ENCODE assay signal across 8 cellular contexts in the genomic region with DNA sequence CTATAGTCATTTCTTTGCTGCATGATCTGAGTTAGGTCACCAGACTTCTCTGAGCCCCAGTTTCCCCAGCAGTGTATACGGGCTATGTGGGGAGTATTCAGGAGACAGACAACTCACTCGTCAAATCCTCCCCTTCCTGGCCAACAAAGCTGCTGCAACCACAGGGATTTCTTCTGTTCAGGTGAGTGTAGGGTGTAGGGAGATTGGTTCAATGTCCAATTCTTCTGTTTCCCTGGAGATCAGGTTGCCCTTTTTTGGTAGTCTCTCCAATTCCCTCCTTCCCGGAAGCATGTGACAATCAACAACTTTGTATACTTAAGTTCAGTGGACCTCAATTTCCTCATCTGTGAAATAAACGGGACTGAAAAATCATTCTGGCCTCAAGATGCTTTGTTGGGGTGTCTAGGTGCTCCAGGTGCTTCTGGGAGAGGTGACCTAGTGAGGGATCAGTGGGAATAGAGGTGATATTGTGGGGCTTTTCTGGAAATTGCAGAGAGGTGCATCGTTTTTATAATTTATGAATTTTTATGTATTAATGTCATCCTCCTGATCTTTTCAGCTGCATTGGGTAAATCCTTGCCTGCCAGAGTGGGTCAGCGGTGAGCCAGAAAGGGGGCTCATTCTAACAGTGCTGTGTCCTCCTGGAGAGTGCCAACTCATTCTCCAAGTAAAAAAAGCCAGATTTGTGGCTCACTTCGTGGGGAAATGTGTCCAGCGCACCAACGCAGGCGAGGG. TPM values are rescaled to one million over a fixed set of nuclear protein-coding genes. Genes with fewer than 3 reads are reported as not detected.
A peak's percentile ranks its signal among the peaks of the same experiment; 100 is the strongest.
DNase-seq lines count a peak whose midpoint lies in the region; ATAC-seq, FAIRE-seq and TF ChIP-seq lines count a peak whose summit lies in the region.

No MANE protein-coding gene starts in this region.

- TF ChIP-seq EP300 in A549 (IDR thresholded peaks at IDR 0.05), result no peak

- H3K4me1 ChIP-seq in A549 (peaks cover 43% of the 10 kb centered on the region), ascending aorta (peaks cover 16 to 31% of the 10 kb centered on the region in 2 donors), lung (ENCODE audit: control insufficient read depth in 2 of 2, insufficient read depth in 2 of 2, low read length in 2 of 2) (peaks cover 7 to 9% of the 10 kb centered on the region in 2 donors), upper lobe of right lung (peaks cover 46% of the 10 kb centered on the region)

- POLR2A ChIA-PET in A549 (lab: Yijun Ruan, JAX), result interaction anchor here (0.6 to 2.9 kb wide), 15 partner anchors 10 to 255 kb away, joined by 3 to 35 read pairs (median 4); no protein-coding TSS in a partner anchor

- no peak for FAIRE-seq in A549 (lab: Jason Lieb, UNC)

- no peak for TF ChIP-seq POLR2A in A549 (IDR thresholded peaks at IDR 0.05; ENCODE audit: low read length)

- CTCF ChIA-PET in A549 (lab: Yijun Ruan, JAX), result interaction anchor here (0.9 to 13.6 kb wide), 6 partner anchors 18 to 61 kb away, joined by 3 to 123 read pairs (median 4); no protein-coding TSS in a partner anchor

- H3K27me3 ChIP-seq in ascending aorta (no peaks in the 10 kb centered on the region), lung (ENCODE audit: control insufficient read depth, insufficient read depth) (no peaks in the 10 kb centered on the region), upper lobe of right lung (no peaks in the 10 kb centered on the region)

- peak overlapping the region; percentile 93 for H3K4me2 ChIP-seq in A549

- TF ChIP-seq CTCF in A549 (IDR thresholded peaks at IDR 0.05) (no peak), HFF-Myc (IDR thresholded peaks at IDR 0.05; ENCODE audit: low read depth, low read length, missing control alignments) (no peak), ascending aorta (IDR thresholded peaks at IDR 0.05) (no peak), lung (IDR thresholded peaks at IDR 0.05; ENCODE audit: control extremely low read depth, extremely low read depth) (no peak), upper lobe of right lung (IDR thresholded peaks at IDR 0.05) (no peak)

- TF ChIP-seq RAD21 in A549 (conservative IDR thresholded peaks at IDR 0.05 in 1 of 2, IDR thresholded peaks at IDR 0.05 in 1 of 2), result no peak

- DNase-seq in A549 (ENCODE audit: low read depth in 1 of 2, low spot score in 1 of 2), result no peak
- DNase-seq in HFF-Myc (ENCODE audit: extremely low read depth, low read depth), result no peak
- no peak for DNase-seq in ascending aorta (ENCODE audit: low spot score in 2 of 2)
- DNase-seq in lung (ENCODE audit: low spot score), result no peak
- no peak for DNase-seq in upper lobe of right lung
- no peak for DNase-seq in DMS114 treated with DMSO at 0.1 percent for 48 hours (lab: John Stamatoyannopoulos, UW; ENCODE audit: unreplicated experiment)
- DNase-seq in activated CD4-positive, alpha-beta T cell treated with anti-CD3 and anti-CD28 coated beads for 48 hours, result no peak
- DNase-seq in NCI-H1105 (lab: John Stamatoyannopoulos, UW), result no peak

- peaks cover 12 to 14% of the 10 kb centered on the region in 2 donors for H3K36me3 ChIP-seq in ascending aorta
- H3K36me3 ChIP-seq in lung (ENCODE audit: control insufficient read depth in 2 of 2, insufficient read depth in 2 of 2, low read length in 2 of 2), result peaks cover 0 to 7% of the 10 kb centered on the region in 2 donors
- peaks cover 9% of the 10 kb centered on the region for H3K36me3 ChIP-seq in upper lobe of right lung

- peak overlapping the region; percentile 29; the same call in 2 of the 3 replicates for H3K4me3 ChIP-seq in A549
- peak overlapping the region; percentile 61 for H3K4me3 ChIP-seq in HFF-Myc (replicated peaks; ENCODE audit: low read depth, low read length)
- H3K4me3 ChIP-seq in ascending aorta, result peak overlapping the region; percentile 11 to 75
- no peak overlapping the region for H3K4me3 ChIP-seq in lung
- peak overlapping the region; percentile 86 for H3K4me3 ChIP-seq in upper lobe of right lung

- peak in 1 of 2 experiments; percentile 6; a peak in 1 of 6 replicates for ATAC-seq in A549
- ATAC-seq in lung (ENCODE audit: insufficient read depth, low FRiP score), result no peak
- ATAC-seq in upper lobe of right lung, result no peak

- intact Hi-C loops in ascending aorta (cut with DNase I) (loop anchor here (1.0 to 2.0 kb wide), 2 partner anchors 49 to 57 kb away; no protein-coding TSS in a partner anchor), upper lobe of right lung (cut with DNase I) (no loop called here)

- H3K27ac ChIP-seq in A549, result peak overlapping the region; percentile 78 to 94
- peak overlapping the region; percentile 100 for H3K27ac ChIP-seq in ascending aorta
- H3K27ac ChIP-seq in lung (ENCODE audit: low read depth in 1 of 2, low read length in 1 of 2), result peak overlapping the region; percentile 57 to 98
- H3K27ac ChIP-seq in upper lobe of right lung, result peak overlapping the region; percentile 97

- no peaks in the 10 kb centered on the region for H3K9me3 ChIP-seq in A549
- H3K9me3 ChIP-seq in ascending aorta, result no peaks in the 10 kb centered on the region
- no peaks in the 10 kb centered on the region for H3K9me3 ChIP-seq in lung (ENCODE audit: control insufficient read depth in 2 of 2, insufficient read depth in 1 of 2, low read length in 1 of 2)
- no peaks in the 10 kb centered on the region for H3K9me3 ChIP-seq in upper lobe of right lung

- 24% methylated on average over 10 of the region's 10 CpGs for WGBS in A549 (ENCODE audit: missing lambda C conversion rate)
- 11 to 12% methylated on average over 10 of the region's 10 CpGs for WGBS in lung, 2 donors

TF ChIP-seq in A549, 52 proteins besides CTCF, POLR2A, EP300 and RAD21:
- no peak for TF ChIP-seq POLR2AphosphoS2 (conservative IDR thresholded peaks at IDR 0.05; ENCODE audit: low read length)
- no peak for TF ChIP-seq ZSCAN20 (CRISPR knock-in tag; IDR thresholded peaks at IDR 0.05)
- TF ChIP-seq MAFK (IDR thresholded peaks at IDR 0.05; ENCODE audit: partially characterized antibody), result peak; percentile 11

RNA-seq across cellular contexts. Expression of a gene that starts 0.6 kb away (rescaled TPM):
- polyA plus RNA-seq in A549 (2011; rRNA removed) (183 and 192 TPM in 2 replicates), A549 (2017; fragmentation: RNase III; extraction: RNeasy Plus Mini Kit Qiagen cat#74134 plus additional on column Dnase treatment) (118 to 137 TPM (median 130 TPM) in 3 replicates), lung (100 to 1,000 TPM in 1 of 2 donors, 10 to 100 TPM in 1; 52.2 to 183 TPM)
- polyA plus RNA-seq in A549 (2012; cell fraction: cytosol; rRNA removed), result 77.4 and 110 TPM in 2 replicates
- 75.0 and 97.2 TPM in 2 replicates for polyA plus RNA-seq in A549 (2012; cell fraction: nucleus; rRNA removed)
- 91.6 and 101 TPM in 2 replicates for polyA minus RNA-seq in A549 (2011; rRNA and poly(A)+ RNA removed)
- total RNA-seq in ascending aorta (353 TPM), lung (10 to 100 TPM; 35.3 to 80.1 TPM), upper lobe of right lung (151 TPM)

RNA-seq across cellular contexts. Expression of a gene that starts 19.7 kb away (rescaled TPM):
- polyA plus RNA-seq in A549 (2011; rRNA removed), result 0.04 TPM in 2 replicates
- 0.01 TPM in 2 replicates for polyA plus RNA-seq in A549 (2012; cell fraction: cytosol; rRNA removed)
- polyA plus RNA-seq in A549 (2012; cell fraction: nucleus; rRNA removed), result 0.07 and 0.11 TPM in 2 replicates
- polyA plus RNA-seq in A549 (2017; fragmentation: RNase III; extraction: RNeasy Plus Mini Kit Qiagen cat#74134 plus additional on column Dnase treatment), result 0.05 to 0.11 TPM (median 0.09 TPM) in 3 replicates
- polyA minus RNA-seq in A549 (2011; rRNA and poly(A)+ RNA removed), result not detected in 2 replicates
- 0.21 TPM for total RNA-seq in ascending aorta
- total RNA-seq in lung, result 1 to 10 TPM; 1.2 to 1.5 TPM
- under 1 TPM; 0.26 to 0.66 TPM for polyA plus RNA-seq in lung
- total RNA-seq in upper lobe of right lung, result 0.96 TPM
